ENCODE assay signal across 8 cellular contexts in the genomic region with DNA sequence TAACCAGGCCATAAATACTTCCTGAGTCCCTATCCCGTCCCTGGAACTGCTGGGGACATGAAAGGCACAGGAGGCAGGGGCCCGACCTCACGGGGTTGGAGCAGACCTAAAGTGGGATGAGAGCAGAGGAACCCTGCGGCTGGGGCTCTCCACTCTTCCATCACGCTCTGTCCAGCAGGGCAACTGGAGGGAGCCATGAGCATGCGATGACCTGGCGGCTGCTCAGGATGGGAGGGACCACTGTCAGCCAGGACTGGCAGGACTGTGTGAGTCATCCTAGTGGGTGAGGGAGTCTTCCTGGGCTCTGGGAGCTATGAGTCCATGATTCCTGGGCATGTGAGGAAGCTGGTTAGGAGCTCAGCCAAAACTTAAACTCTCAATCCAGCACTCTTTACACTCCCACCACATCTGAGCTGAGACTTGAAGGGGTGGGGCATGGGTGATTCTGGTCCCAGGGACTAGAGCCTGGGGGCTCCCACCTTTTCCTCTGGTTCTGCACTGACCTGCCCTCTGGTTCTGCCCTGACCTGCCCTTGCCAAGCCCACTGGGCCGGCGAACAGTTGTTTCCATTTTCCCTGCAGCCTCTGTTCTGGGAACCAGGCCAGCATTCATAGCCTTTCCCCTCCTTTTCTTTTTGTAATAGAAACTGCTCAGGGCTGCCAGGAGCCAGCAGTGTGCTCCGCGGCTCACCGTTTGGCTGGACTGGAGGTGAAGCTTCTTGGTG. TPM values are rescaled to one million over a fixed set of nuclear protein-coding genes. Genes with fewer than 3 reads are reported as not detected.
DNase-seq lines count a peak whose midpoint lies in the region; ATAC-seq lines count a peak whose summit lies in the region.

No MANE protein-coding gene starts in this region.

- H3K9me3 Mint-ChIP-seq in activated naive CD8-positive, alpha-beta T cell treated with anti-CD3 and anti-CD28 coated beads for 36 hours: no peaks in the 10 kb centered on the region

- peaks cover 38% of the 10 kb centered on the region for H3K4me1 Mint-ChIP-seq in activated naive CD8-positive, alpha-beta T cell treated with anti-CD3 and anti-CD28 coated beads for 36 hours

- no peaks in the 10 kb centered on the region for H3K36me3 Mint-ChIP-seq in activated naive CD8-positive, alpha-beta T cell treated with anti-CD3 and anti-CD28 coated beads for 36 hours

- no peak overlapping the region for H3K27ac Mint-ChIP-seq in activated naive CD8-positive, alpha-beta T cell treated with anti-CD3 and anti-CD28 coated beads for 36 hours

- no peaks in the 10 kb centered on the region for H3K27me3 Mint-ChIP-seq in activated naive CD8-positive, alpha-beta T cell treated with anti-CD3 and anti-CD28 coated beads for 36 hours

- ATAC-seq in GM19467 (IDR thresholded peaks at IDR 0.05; ENCODE audit: unreplicated experiment): no peak

- DNase-seq in ELR (ENCODE audit: low read depth) (peak; percentile 96), NCI-H69 (lab: John Stamatoyannopoulos, UW) (peak; percentile 95), dermis blood vessel endothelial cell (peak; percentile 82), lung microvascular endothelial cell (ENCODE audit: low read depth in 2 of 2) (peak; percentile 84 to 91), ureter (ENCODE audit: low spot score) (peak; percentile 88)
- no peak for DNase-seq in NK-92 treated with Interleukin-12 subunit alpha and Interleukin-12 subunit beta, amount 100 ng/mL, for 24 hours (lab: John Stamatoyannopoulos, UW)
- DNase-seq in activated naive CD8-positive, alpha-beta T cell treated with anti-CD3 and anti-CD28 coated beads for 36 hours: no peak

- H3K4me3 Mint-ChIP-seq in activated naive CD8-positive, alpha-beta T cell treated with anti-CD3 and anti-CD28 coated beads for 36 hours: no peak overlapping the region

RNA-seq across cellular contexts. Expression of gene SYPL1, which starts 47.1 kb away (rescaled TPM):
- total RNA-seq in dermis blood vessel endothelial cell: 92.7 and 133 TPM in 2 replicates
- total RNA-seq in lung microvascular endothelial cell: 71.7 and 75.8 TPM in 2 replicates
- 169 TPM for total RNA-seq in ureter
- 10 to 100 TPM; 41.6 to 42.8 TPM for total RNA-seq in activated naive CD8-positive, alpha-beta T cell treated with anti-CD3 and anti-CD28 coated beads for 36 hours

Comparison
In these comparisons a context has a peak if more than half of its experiments do, and no peak if none do; other contexts are left out.
1. DNase-seq: peak in ELR (single experiment), NCI-H69 (single experiment), dermis blood vessel endothelial cell (single experiment), lung microvascular endothelial cell (2 of 2) and ureter (single experiment); none in NK-92 treated with Interleukin-12 subunit alpha and Interleukin-12 subunit beta, amount 100 ng/mL, for 24 hours (single experiment) and activated naive CD8-positive, alpha-beta T cell treated with anti-CD3 and anti-CD28 coated beads for 36 hours (single experiment).